18 cellular contexts compared by ENCODE assay signal in the genomic region with DNA sequence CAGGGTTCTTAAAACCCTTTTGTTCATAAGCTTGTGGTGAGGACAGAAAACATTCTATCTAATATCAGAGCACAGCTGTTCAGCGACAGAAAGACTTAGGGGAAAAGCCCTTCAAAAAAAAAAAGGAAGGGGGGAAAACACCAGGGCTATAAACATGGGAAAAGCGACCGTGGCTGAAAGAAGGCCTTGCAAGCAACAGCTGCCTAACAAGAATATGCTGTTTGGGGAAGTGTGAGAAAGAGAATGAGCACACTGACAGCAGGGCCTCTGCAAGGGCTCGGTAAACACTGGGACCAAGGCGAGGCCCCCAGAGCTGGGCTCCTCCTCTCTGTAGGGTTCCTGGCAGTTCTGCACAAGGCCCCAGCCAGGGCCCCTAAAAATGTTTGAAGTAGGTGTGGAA. TPM values are rescaled to one million over a fixed set of nuclear protein-coding genes. Genes with fewer than 3 reads are reported as not detected.
DNase-seq lines count a peak whose midpoint lies in the region; ATAC-seq and TF ChIP-seq lines count a peak whose summit lies in the region.
"Had no signal": no experiment of that assay in that cellular context is flagged by ENCODE, and none has a peak within 500 bp of the region (broad histone marks: within the 10 kb centered on the region; RNA-seq: fewer than 3 reads in every experiment).

No MANE protein-coding gene starts in this region.

- peaks cover 14% of the 10 kb centered on the region for H3K27me3 Mint-ChIP-seq in brain

- DNase-seq in GM13976 (ENCODE audit: low spot score) (peak; percentile 76), Kasumi-1 (lab: John Stamatoyannopoulos, UW) (peak; percentile 30 to 48), retina (peak; percentile 50), AG08395 (ENCODE audit: low spot score) (no peak), iPS-NIHi11 (ENCODE audit: low spot score) (no peak)
- no peak for DNase-seq in activated T-cell treated with anti-CD3 and anti-CD28 coated beads, Interleukin-2, amount 50 U/mL, for 48 hours
- DNase-seq: activated CD4-positive, CD25-positive, alpha-beta regulatory T cell; activated CD8-positive, alpha-beta memory T cell treated with anti-CD3 and anti-CD28 coated beads, Interleukin-2, amount 10 ng/mL, durations not matched to agents 7 days and 5 days; CD4-positive, CD25-positive, alpha-beta regulatory T cell; DND-41; mesendoderm; NCI-H2107; NCI-H69; ovary; T-cell; thyroid gland had no signal

- H3K9me3 Mint-ChIP-seq in brain = peaks cover 0 to 3% (median 0%) of the 10 kb centered on the region in 5 experiments
- H3K9me3 Mint-ChIP-seq: T-cell had no signal

- TF ChIP-seq CTCF in GM13976 (IDR thresholded peaks at IDR 0.05; ENCODE audit: borderline replicate concordance, control extremely low read depth, extremely low read depth, insufficient read depth, missing control alignments) (no peak), brain (conservative IDR thresholded peaks at IDR 0.05) (no peak)

- no peak for ATAC-seq in GM19351 (IDR thresholded peaks at IDR 0.05; ENCODE audit: unreplicated experiment)
- ATAC-seq: activated CD8-positive, alpha-beta memory T cell treated with anti-CD3 and anti-CD28 coated beads, Interleukin-2, amount 10 ng/mL, durations not matched to agents 7 days and 5 days; T-cell had no signal

- peak overlapping the region in 4 of 5 experiments; percentile 21 to 86 (median 60) for H3K27ac Mint-ChIP-seq in brain
- H3K27ac Mint-ChIP-seq: activated CD8-positive, alpha-beta memory T cell treated with anti-CD3 and anti-CD28 coated beads, Interleukin-2, amount 10 ng/mL, durations not matched to agents 7 days and 5 days; T-cell had no signal

- no peak overlapping the region for H3K4me3 Mint-ChIP-seq in brain
- H3K4me3 Mint-ChIP-seq: activated CD8-positive, alpha-beta memory T cell treated with anti-CD3 and anti-CD28 coated beads, Interleukin-2, amount 10 ng/mL, durations not matched to agents 7 days and 5 days; CD4-positive, CD25-positive, alpha-beta regulatory T cell; T-cell had no signal

- peaks cover 37% of the 10 kb centered on the region for H3K4me1 Mint-ChIP-seq in brain

- H3K36me3 Mint-ChIP-seq in brain = no peaks in the 10 kb centered on the region
- H3K36me3 Mint-ChIP-seq: CD4-positive, CD25-positive, alpha-beta regulatory T cell; T-cell had no signal

- in situ Hi-C loops in GM13976 (cut with MboI; ENCODE audit: low sequenced_read_pairs, unreplicated experiment) = no loop called here

RNA-seq across cellular contexts. Expression of gene CCND2, which starts 27.4 kb away (rescaled TPM):
- 3.1 TPM for polyA plus RNA-seq in brain (ENCODE audit: insufficient read depth, low read depth, low replicate concordance)

Comparison
In these comparisons a context has a peak if more than half of its experiments do, and no peak if none do; other contexts are left out.
1. DNase-seq: peak in GM13976 (single experiment), Kasumi-1 (2 of 2) and retina (single experiment); none in AG08395 (single experiment), activated T-cell treated with anti-CD3 and anti-CD28 coated beads, Interleukin-2, amount 50 U/mL, for 48 hours (0 of 2) and iPS-NIHi11 (single experiment).